In genomic region chr18:50306944-50307343, GRCh38 we compare ENCODE assay signal across 8 cellular contexts. TPM values are rescaled to one million over a fixed set of nuclear protein-coding genes. Genes with fewer than 3 reads are reported as not detected.
DNase-seq lines count a peak whose midpoint lies in the region; ATAC-seq and TF ChIP-seq lines count a peak whose summit lies in the region.

No MANE protein-coding gene starts in this region.

- no peak overlapping the region for H3K9ac ChIP-seq in iPS-18a (ENCODE audit: low read length)

- H3K27me3 ChIP-seq in iPS-18a (ENCODE audit: control insufficient read depth, insufficient read depth, low read length), result peaks cover 13% of the 10 kb centered on the region
- H3K27me3 ChIP-seq in suprapubic skin, result peaks cover 23% of the 10 kb centered on the region

- DNase-seq in activated T-cell treated with anti-CD3 and anti-CD28 coated beads, Interleukin-2, amount 50 U/mL, for 72 hours, result no peak
- no peak for DNase-seq in activated T-cell treated with anti-CD3 and anti-CD28 coated beads for 4 hours
- no peak for DNase-seq in activated CD8-positive, alpha-beta T cell treated with anti-CD3 and anti-CD28 coated beads, Interleukin-2, amount 10 ng/mL, durations not matched to agents 7 days and 5 days
- DNase-seq in suprapubic skin (ENCODE audit: low spot score in 2 of 2), result no peak
- no peak for DNase-seq in effector CD8-positive, alpha-beta T cell (lab: John Stamatoyannopoulos, UW)
- DNase-seq in Ammon's horn (ENCODE audit: low spot score), result no peak
- no peak for DNase-seq in ecto neural progenitor cell (ENCODE audit: low spot score)

- 51% methylated on average over 6 of the region's 8 CpGs for WGBS in suprapubic skin

- H3K4me1 ChIP-seq in iPS-18a (ENCODE audit: control insufficient read depth, low read depth, low read length) (no peaks in the 10 kb centered on the region), suprapubic skin (peaks cover 18% of the 10 kb centered on the region)

- ATAC-seq in activated T-cell treated with anti-CD3 and anti-CD28 coated beads, Interleukin-2, amount 50 U/mL, for 72 hours (replicated peaks in 1 of 2), result no peak
- no peak for ATAC-seq in activated CD8-positive, alpha-beta T cell treated with anti-CD3 and anti-CD28 coated beads, Interleukin-2, amount 10 ng/mL, durations not matched to agents 7 days and 5 days

- H3K4me3 ChIP-seq in iPS-18a (ENCODE audit: low read length) (peak overlapping the region; percentile 58), suprapubic skin (peak overlapping the region; percentile 50)

- POLR2A ChIA-PET in activated CD8-positive, alpha-beta T cell treated with anti-CD3 and anti-CD28 coated beads, Interleukin-2, amount 10 ng/mL, durations not matched to agents 7 days and 5 days (lab: Charles Lee), result interaction anchor here (0.6 to 1.9 kb wide), 5 partner anchors 18 to 50 kb away, joined by 3 to 5 read pairs (median 3); no protein-coding TSS in a partner anchor

- peaks cover 15% of the 10 kb centered on the region for H3K27me3 Mint-ChIP-seq in activated T-cell treated with anti-CD3 and anti-CD28 coated beads, Interleukin-2, amount 50 U/mL, for 72 hours (ENCODE audit: low read depth)
- peaks cover 26% of the 10 kb centered on the region for H3K27me3 Mint-ChIP-seq in activated CD8-positive, alpha-beta T cell treated with anti-CD3 and anti-CD28 coated beads, Interleukin-2, amount 10 ng/mL, durations not matched to agents 7 days and 5 days (ENCODE audit: low read depth)

- peaks cover 0 to 7% of the 10 kb centered on the region in 2 donors for H3K36me3 Mint-ChIP-seq in activated T-cell treated with anti-CD3 and anti-CD28 coated beads, Interleukin-2, amount 50 U/mL, for 72 hours (ENCODE audit: insufficient read depth in 2 of 2)
- peaks cover 6% of the 10 kb centered on the region for H3K36me3 Mint-ChIP-seq in activated CD8-positive, alpha-beta T cell treated with anti-CD3 and anti-CD28 coated beads, Interleukin-2, amount 10 ng/mL, durations not matched to agents 7 days and 5 days (ENCODE audit: low read depth)

- no peak for TF ChIP-seq CTCF in suprapubic skin (IDR thresholded peaks at IDR 0.05)

- peak overlapping the region; percentile 94 to 97 for H3K4me3 Mint-ChIP-seq in activated T-cell treated with anti-CD3 and anti-CD28 coated beads, Interleukin-2, amount 50 U/mL, for 72 hours
- H3K4me3 Mint-ChIP-seq in activated CD8-positive, alpha-beta T cell treated with anti-CD3 and anti-CD28 coated beads, Interleukin-2, amount 10 ng/mL, durations not matched to agents 7 days and 5 days, result peak overlapping the region; percentile 86

- no peak for TF ChIP-seq POLR2A in suprapubic skin (IDR thresholded peaks at IDR 0.05)

- no peak overlapping the region for H3K27ac Mint-ChIP-seq in activated T-cell treated with anti-CD3 and anti-CD28 coated beads, Interleukin-2, amount 50 U/mL, for 72 hours
- peak overlapping the region; percentile 86 for H3K27ac Mint-ChIP-seq in activated CD8-positive, alpha-beta T cell treated with anti-CD3 and anti-CD28 coated beads, Interleukin-2, amount 10 ng/mL, durations not matched to agents 7 days and 5 days

- TF ChIP-seq EP300 in suprapubic skin (IDR thresholded peaks at IDR 0.05), result no peak

- H3K9me3 Mint-ChIP-seq in activated T-cell treated with anti-CD3 and anti-CD28 coated beads, Interleukin-2, amount 50 U/mL, for 72 hours, result peaks cover 0 to 4% of the 10 kb centered on the region in 2 donors
- no peaks in the 10 kb centered on the region for H3K9me3 Mint-ChIP-seq in activated CD8-positive, alpha-beta T cell treated with anti-CD3 and anti-CD28 coated beads, Interleukin-2, amount 10 ng/mL, durations not matched to agents 7 days and 5 days (ENCODE audit: insufficient read depth)

- H3K4me1 Mint-ChIP-seq in activated T-cell treated with anti-CD3 and anti-CD28 coated beads, Interleukin-2, amount 50 U/mL, for 72 hours (ENCODE audit: low read depth), result peaks cover 13% of the 10 kb centered on the region
- H3K4me1 Mint-ChIP-seq in activated CD8-positive, alpha-beta T cell treated with anti-CD3 and anti-CD28 coated beads, Interleukin-2, amount 10 ng/mL, durations not matched to agents 7 days and 5 days (ENCODE audit: low read depth), result peaks cover 25% of the 10 kb centered on the region

- H3K9me3 ChIP-seq in iPS-18a (ENCODE audit: control insufficient read depth, low read depth, low read length), result peaks cover 5% of the 10 kb centered on the region
- no peaks in the 10 kb centered on the region for H3K9me3 ChIP-seq in suprapubic skin

- H3K36me3 ChIP-seq in iPS-18a (ENCODE audit: control insufficient read depth, low read depth, low read length) (no peaks in the 10 kb centered on the region), suprapubic skin (no peaks in the 10 kb centered on the region)

- H3K27ac ChIP-seq in iPS-18a (ENCODE audit: low read length), result no peak overlapping the region
- H3K27ac ChIP-seq in suprapubic skin, result no peak overlapping the region

- CTCF ChIA-PET in activated CD8-positive, alpha-beta T cell treated with anti-CD3 and anti-CD28 coated beads, Interleukin-2, amount 10 ng/mL, durations not matched to agents 7 days and 5 days (lab: Charles Lee), result interaction anchor here (1.3 to 3.3 kb wide), 5 partner anchors 9 to 50 kb away, joined by 6 to 21 read pairs (median 7); no protein-coding TSS in a partner anchor

RNA-seq across cellular contexts. Expression of gene CXXC1, which starts 19.5 kb away (rescaled TPM):
- 100 to 1,000 TPM in 1 of 2 donors, 10 to 100 TPM in 1; 92.5 to 103 TPM for total RNA-seq in activated T-cell treated with anti-CD3 and anti-CD28 coated beads, Interleukin-2, amount 50 U/mL, for 72 hours
- 100 to 1,000 TPM; 136 to 158 TPM for total RNA-seq in activated CD8-positive, alpha-beta T cell treated with anti-CD3 and anti-CD28 coated beads, Interleukin-2, amount 10 ng/mL, durations not matched to agents 7 days and 5 days
- 100 to 1,000 TPM; 102 to 193 (median 107) TPM for total RNA-seq in suprapubic skin

RNA-seq across cellular contexts. Expression of gene MBD1, which starts 25.6 kb away (rescaled TPM):
- 10 to 100 TPM; 88.5 to 94.9 TPM for total RNA-seq in activated T-cell treated with anti-CD3 and anti-CD28 coated beads, Interleukin-2, amount 50 U/mL, for 72 hours
- total RNA-seq in activated CD8-positive, alpha-beta T cell treated with anti-CD3 and anti-CD28 coated beads, Interleukin-2, amount 10 ng/mL, durations not matched to agents 7 days and 5 days, result 100 to 1,000 TPM in 1 of 2 experiments, 10 to 100 TPM in 1; 97.3 to 101 TPM
- total RNA-seq in suprapubic skin, result 100 to 1,000 TPM; 107 to 145 (median 110) TPM

RNA-seq across cellular contexts. Expression of gene CFAP53, which starts 40.6 kb away (rescaled TPM):
- 1 to 10 TPM in 1 of 2 donors, under 1 TPM in 1; 0.97 to 1.6 TPM for total RNA-seq in activated T-cell treated with anti-CD3 and anti-CD28 coated beads, Interleukin-2, amount 50 U/mL, for 72 hours
- under 1 TPM; 0.21 to 0.29 TPM for total RNA-seq in activated CD8-positive, alpha-beta T cell treated with anti-CD3 and anti-CD28 coated beads, Interleukin-2, amount 10 ng/mL, durations not matched to agents 7 days and 5 days
- total RNA-seq in suprapubic skin, result under 1 TPM in 1 of 4 donors, not detected in 3; 0.34 TPM
